ENCODE assay signal across 1 cellular context in genomic region chr2:37226863-37227262, GRCh38.
TF ChIP-seq lines count a peak whose summit lies in the region.

No MANE protein-coding gene starts in this region.

TF ChIP-seq in GM12878, 131 proteins besides CTCF, POLR2A, EP300 and RAD21:
- TF ChIP-seq SMAD5 (IDR thresholded peaks at IDR 0.05; ENCODE audit: low read depth) (no peak), POLR2AphosphoS2 (IDR thresholded peaks at IDR 0.05; ENCODE audit: low read depth, low read length) (no peak), BHLHE40 (IDR thresholded peaks at IDR 0.05; ENCODE audit: borderline replicate concordance in 1 of 2, low read depth in 2 of 2, low read length in 1 of 2) (no peak), ZSCAN29 (IDR thresholded peaks at IDR 0.05) (no peak), IRF3 (IDR thresholded peaks at IDR 0.05) (no peak), MTA3 (IDR thresholded peaks at IDR 0.05; ENCODE audit: borderline replicate concordance, low read length) (no peak), IKZF2 (IDR thresholded peaks at IDR 0.05) (no peak), CHD4 (IDR thresholded peaks at IDR 0.05) (no peak), TCF12 (IDR thresholded peaks at IDR 0.05; ENCODE audit: low read depth, low read length) (no peak), SKIL (IDR thresholded peaks at IDR 0.05; ENCODE audit: low read depth, poor library complexity, severe bottlenecking) (no peak), ASH2L (IDR thresholded peaks at IDR 0.05; ENCODE audit: borderline replicate concordance, low read depth) (no peak), MTA2 (IDR thresholded peaks at IDR 0.05; ENCODE audit: low read depth) (no peak), STAT3 (IDR thresholded peaks at IDR 0.05; ENCODE audit: low read depth, low read length) (no peak), KDM1A (IDR thresholded peaks at IDR 0.05; ENCODE audit: borderline replicate concordance) (no peak)
- TF ChIP-seq, protein P1, sequence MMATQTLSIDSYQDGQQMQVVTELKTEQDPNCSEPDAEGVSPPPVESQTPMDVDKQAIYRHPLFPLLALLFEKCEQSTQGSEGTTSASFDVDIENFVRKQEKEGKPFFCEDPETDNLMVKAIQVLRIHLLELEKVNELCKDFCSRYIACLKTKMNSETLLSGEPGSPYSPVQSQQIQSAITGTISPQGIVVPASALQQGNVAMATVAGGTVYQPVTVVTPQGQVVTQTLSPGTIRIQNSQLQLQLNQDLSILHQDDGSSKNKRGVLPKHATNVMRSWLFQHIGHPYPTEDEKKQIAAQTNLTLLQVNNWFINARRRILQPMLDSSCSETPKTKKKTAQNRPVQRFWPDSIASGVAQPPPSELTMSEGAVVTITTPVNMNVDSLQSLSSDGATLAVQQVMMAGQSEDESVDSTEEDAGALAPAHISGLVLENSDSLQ (IDR thresholded peaks at IDR 0.05), result no peak
TF ChIP-seq in GM12878: peak in this region for 0.
